In genomic region chr4:6141554-6141953, GRCh38 we compare ENCODE assay signal across 6 cellular contexts. TPM values are rescaled to one million over a fixed set of nuclear protein-coding genes. Genes with fewer than 3 reads are reported as not detected.
"Had no signal": no experiment of that assay in that cellular context is flagged by ENCODE, and none has a peak within 500 bp of the region (broad histone marks: within the 10 kb centered on the region; RNA-seq: fewer than 3 reads in every experiment).

No MANE protein-coding gene starts in this region.

- DNase-seq: GM23248, H9, HCEC 1CT, IMR-90 had no signal

- H3K27ac Mint-ChIP-seq: H9 had no signal

- H3K9ac ChIP-seq: GM23248 had no signal

- H3K9me3 Mint-ChIP-seq: H9 had no signal

- ATAC-seq: K562 had no signal

- H3K27ac ChIP-seq: GM23248 had no signal

- H3K4me3 Mint-ChIP-seq: H9 had no signal

- H3K4me3 ChIP-seq: GM23248, K562 had no signal

- H2AFZ ChIP-seq: GM23248 had no signal

RNA-seq across cellular contexts. Expression of gene JAKMIP1, which starts 58.8 kb away (rescaled TPM):
- total RNA-seq: GM23248, HT-29, IMR-90, K562 had no signal
- polyA plus RNA-seq: GM23248, IMR-90, K562 had no signal
